In genomic region chr5:169279125-169279524, GRCh38 we compare ENCODE assay signal across 17 cellular contexts. TPM values are rescaled to one million over a fixed set of nuclear protein-coding genes. Genes with fewer than 3 reads are reported as not detected.
"Had no signal": no experiment of that assay in that cellular context is flagged by ENCODE, and none has a peak within 500 bp of the region (broad histone marks: within the 10 kb centered on the region; RNA-seq: fewer than 3 reads in every experiment).

No MANE protein-coding gene starts in this region.

- H3K27ac Mint-ChIP-seq: naive B cell, progenitor cell of endocrine pancreas had no signal

- H3K27me3 ChIP-seq: esophagus squamous epithelium, gastroesophageal sphincter, pancreas had no signal

- H3K4me1 ChIP-seq: pancreas had no signal

- H3K9me3 Mint-ChIP-seq: nephron had no signal

- H3K4me3 Mint-ChIP-seq: naive B cell, nephron had no signal

- H3K4me1 Mint-ChIP-seq: naive B cell had no signal

- DNase-seq: dermis blood vessel endothelial cell; esophagus squamous epithelium; foreskin fibroblast; kidney glomerular epithelial cell; mesendoderm; naive B cell; occipital lobe; pancreas; right cardiac atrium; stimulated activated CD4-positive, alpha-beta T cell treated with anti-CD3 and anti-CD28 coated beads, Interleukin-2, amount 100 ng/mL, for 48 hours; stimulated activated naive CD4-positive, alpha-beta T cell treated with Interleukin-2 at 50 U/mL for 16 hours; trophoblast cell had no signal

- FAIRE-seq: islet of Langerhans, pancreas had no signal

- H3K27ac ChIP-seq: esophagus squamous epithelium, gastroesophageal sphincter, pancreas had no signal

- ATAC-seq: gastroesophageal sphincter, pancreas, right cardiac atrium had no signal

- H3K9me3 ChIP-seq: esophagus squamous epithelium, gastroesophageal sphincter, pancreas had no signal

- H3K4me3 ChIP-seq: esophagus squamous epithelium, gastroesophageal sphincter, pancreas, smooth muscle cell had no signal

- H3K27me3 Mint-ChIP-seq: naive B cell, progenitor cell of endocrine pancreas had no signal

- H3K4me2 ChIP-seq: smooth muscle cell had no signal

- H3K36me3 Mint-ChIP-seq: naive B cell had no signal

- H3K36me3 ChIP-seq: esophagus squamous epithelium, gastroesophageal sphincter, pancreas had no signal

RNA-seq across cellular contexts. Expression of gene SLIT3, which starts 21.8 kb away (rescaled TPM):
- total RNA-seq: dermis blood vessel endothelial cell had no signal
